Comparison of ENCODE assay signal across 8 cellular contexts in the genomic region with DNA sequence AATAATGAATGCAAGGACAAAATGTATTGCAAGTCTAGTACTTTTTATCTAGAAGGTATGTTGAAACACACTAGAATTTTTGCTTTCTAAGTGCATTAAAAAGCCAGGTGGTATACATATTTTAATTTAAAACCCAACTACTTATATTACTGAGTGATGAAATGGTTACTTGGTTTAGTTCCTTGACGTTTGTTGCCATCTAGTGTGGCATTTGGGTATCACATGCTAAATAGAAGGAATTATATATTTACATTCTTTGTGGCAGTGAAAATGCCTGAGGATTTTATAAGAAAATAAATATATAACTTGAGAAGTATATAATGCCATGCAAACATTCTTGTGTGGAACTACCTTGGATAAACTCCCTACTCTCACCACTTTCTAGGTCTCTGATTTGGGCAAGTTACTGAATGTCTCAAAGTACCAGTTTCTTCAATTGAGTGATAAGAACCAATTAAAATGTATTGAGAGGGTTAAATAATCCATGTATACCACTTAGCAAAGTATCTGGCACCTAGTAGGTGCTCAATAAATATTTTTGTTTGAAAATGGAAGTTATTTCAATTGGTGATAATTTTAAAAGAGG.
DNase-seq lines count a peak whose midpoint lies in the region; ATAC-seq and TF ChIP-seq lines count a peak whose summit lies in the region.

No MANE protein-coding gene starts in this region.

- no peaks in the 10 kb centered on the region for H3K27me3 ChIP-seq in PC-3 (ENCODE audit: low read length)

- H3K9me2 ChIP-seq in PC-3 (replicated peaks; ENCODE audit: low read length): no peaks in the 10 kb centered on the region

- CTCF ChIA-PET in GM10248 (lab: Yijun Ruan, JAX) (interaction anchor here (1.0 to 1.2 kb wide), 2 partner anchors 10 to 870 kb away, joined by 3 to 4 read pairs; no protein-coding TSS in a partner anchor), PC-3 (lab: Charles Lee) (no interaction called here)
- CTCF ChIA-PET in activated CD4-positive, alpha-beta memory T cell treated with anti-CD3 and anti-CD28 coated beads for 36 hours (lab: Charles Lee): interaction anchor here (0.9 to 1.4 kb wide), 3 partner anchors 12 to 1326 kb away, joined by 3 to 4 read pairs (median 3); a partner anchor contains a TSS

- H3K9me3 Mint-ChIP-seq in activated CD4-positive, alpha-beta memory T cell treated with anti-CD3 and anti-CD28 coated beads for 36 hours: no peaks in the 10 kb centered on the region

- H3K36me3 Mint-ChIP-seq in activated CD4-positive, alpha-beta memory T cell treated with anti-CD3 and anti-CD28 coated beads for 36 hours: no peaks in the 10 kb centered on the region

- no peaks in the 10 kb centered on the region for H3K27me3 Mint-ChIP-seq in activated CD4-positive, alpha-beta memory T cell treated with anti-CD3 and anti-CD28 coated beads for 36 hours

- no peaks in the 10 kb centered on the region for H3F3A ChIP-seq in PC-3 (ENCODE audit: low read length, unreplicated experiment)

- TF ChIP-seq CTCF in GM10248 (IDR thresholded peaks at IDR 0.05; ENCODE audit: control extremely low read depth, extremely low read depth, low read depth, missing control alignments): peak; percentile 65
- peak; percentile 99 for TF ChIP-seq CTCF in PC-3 (conservative IDR thresholded peaks at IDR 0.05; ENCODE audit: low read depth, low read length)

- no peaks in the 10 kb centered on the region for H4K20me1 ChIP-seq in PC-3 (ENCODE audit: low read length)

- H3K79me2 ChIP-seq in PC-3 (ENCODE audit: low read length): no peaks in the 10 kb centered on the region

- H3K9me3 ChIP-seq in PC-3 (ENCODE audit: low read length): no peaks in the 10 kb centered on the region

- intact Hi-C loops in PC-3 (cut with micrococcal nuclease): loop anchor here (1.0 to 2.0 kb wide), 3 partner anchors 71 to 1305 kb away; a partner anchor contains a TSS
- intact Hi-C loops in activated CD4-positive, alpha-beta memory T cell treated with anti-CD3 and anti-CD28 coated beads for 36 hours (cut with micrococcal nuclease): loop anchor here (2.0 to 5.0 kb wide), 2 partner anchors 68 to 857 kb away; a partner anchor contains a TSS

- POLR2A ChIA-PET in GM10248 (lab: Yijun Ruan, JAX) (no interaction called here), PC-3 (lab: Charles Lee; ENCODE audit: unreplicated experiment) (no interaction called here)
- POLR2A ChIA-PET in activated CD4-positive, alpha-beta memory T cell treated with anti-CD3 and anti-CD28 coated beads for 36 hours (lab: Charles Lee): no interaction called here

- no peak overlapping the region for H3K4me3 Mint-ChIP-seq in activated CD4-positive, alpha-beta memory T cell treated with anti-CD3 and anti-CD28 coated beads for 36 hours

- H3K4me1 ChIP-seq in PC-3 (ENCODE audit: insufficient read depth, low read length): no peaks in the 10 kb centered on the region

- no peak overlapping the region for H2AFZ ChIP-seq in PC-3 (ENCODE audit: low read length)

- BruUV-seq in PC-3 (replicated peaks; lab: Mats Ljungman, UMichigan): no TSS peak

- peak; percentile 76 for ATAC-seq in PC-3
- ATAC-seq in GM21526 (IDR thresholded peaks at IDR 0.05; ENCODE audit: low FRiP score, unreplicated experiment): no peak

- H3K4me1 Mint-ChIP-seq in activated CD4-positive, alpha-beta memory T cell treated with anti-CD3 and anti-CD28 coated beads for 36 hours (ENCODE audit: low read depth): no peaks in the 10 kb centered on the region

- no peak overlapping the region for H3K4me2 ChIP-seq in PC-3 (ENCODE audit: low read length)

- H3K9ac ChIP-seq in PC-3 (ENCODE audit: low read length): no peak overlapping the region

- no peak overlapping the region for H3K27ac ChIP-seq in PC-3 (ENCODE audit: low read length)

- H3K36me3 ChIP-seq in PC-3 (ENCODE audit: low read depth, low read length): 0 out of 2 replicates have a peak, but pooled peaks cover 1% of the 10 kb centered on the region

- H3K4me3 ChIP-seq in PC-3 (ENCODE audit: low read length): no peak overlapping the region

- no peak overlapping the region for H3K27ac Mint-ChIP-seq in activated CD4-positive, alpha-beta memory T cell treated with anti-CD3 and anti-CD28 coated beads for 36 hours

- DNase-seq in AG20443 (ENCODE audit: low spot score) (peak; percentile 43), GM10248 (ENCODE audit: extremely low spot score) (peak; percentile 31), HT-29 (ENCODE audit: low spot score) (peak; percentile 77), PC-3 (peak; percentile 93), dedifferentiated amniotic fluid mesenchymal stem cell (ENCODE audit: extremely low spot score) (peak; percentile 71), myocyte (ENCODE audit: low read depth) (peak; percentile 62)
- no peak for DNase-seq in activated CD4-positive, alpha-beta memory T cell treated with anti-CD3 and anti-CD28 coated beads for 36 hours
